In genomic region chr1:40951943-40952743, GRCh38 we compare ENCODE assay signal across 8 cellular contexts. TPM values are rescaled to one million over a fixed set of nuclear protein-coding genes. Genes with fewer than 3 reads are reported as not detected.
DNase-seq lines count a peak whose midpoint lies in the region; ATAC-seq lines count a peak whose summit lies in the region.

No MANE protein-coding gene starts in this region.

- no peak overlapping the region for H2BK15ac ChIP-seq in mesendoderm (replicated peaks; ENCODE audit: low read depth)

- H4K5ac ChIP-seq in mesendoderm (ENCODE audit: low read length), result no peak overlapping the region

- no peak for ATAC-seq in GM21723 (IDR thresholded peaks at IDR 0.05; ENCODE audit: unreplicated experiment)

- WGBS in mesendoderm (ENCODE audit: extremely low coverage, insufficient coverage, low lambda C conversion rate), result no CpG with 5 or more reads among the region's 17 CpGs

- no peak overlapping the region for H3K9ac ChIP-seq in mesendoderm (ENCODE audit: low read length)

- no peak overlapping the region for H4K8ac ChIP-seq in mesendoderm (ENCODE audit: low read depth, low read length)

- no peak overlapping the region for H3K27ac ChIP-seq in mesendoderm (ENCODE audit: low read depth, low read length)

- no peak overlapping the region for H3K4me3 ChIP-seq in mesendoderm (ENCODE audit: low read length)

- no peak overlapping the region for H2BK120ac ChIP-seq in mesendoderm (ENCODE audit: low read depth, low read length)

- H3K18ac ChIP-seq in mesendoderm (ENCODE audit: low read length), result no peak overlapping the region

- no peak overlapping the region for H3K56ac ChIP-seq in mesendoderm (ENCODE audit: low read length)

- peak; percentile 79 for DNase-seq in AG08395 (ENCODE audit: low spot score)
- peak; percentile 63 for DNase-seq in GM19240 (ENCODE audit: insufficient read length, low spot score)
- peak; percentile 86 for DNase-seq in NCI-H345 (lab: John Stamatoyannopoulos, UW)
- peak; percentile 43 to 48 for DNase-seq in activated CD4-positive, alpha-beta T cell treated with anti-CD3 and anti-CD28 coated beads, Interleukin-2, amount 50 U/mL, for 4 hours
- peak; percentile 47 for DNase-seq in effector CD4-positive, alpha-beta T cell
- DNase-seq in mesendoderm, result peak; percentile 79
- DNase-seq in stimulated activated CD8-positive, alpha-beta memory T cell treated with anti-CD3 and anti-CD28 coated beads, Interleukin-4, amount 100 ng/mL, for 1 hour (ENCODE audit: low read depth in 2 of 2, low spot score in 1 of 2), result peak; percentile 10 to 40

- no peak overlapping the region for H2AK5ac ChIP-seq in mesendoderm (ENCODE audit: low read length)

- H3K79me1 ChIP-seq in mesendoderm (ENCODE audit: low read length), result no peaks in the 10 kb centered on the region

- no peak overlapping the region for H2BK5ac ChIP-seq in mesendoderm (ENCODE audit: low read length)

- no peaks in the 10 kb centered on the region for H3K36me3 ChIP-seq in mesendoderm (ENCODE audit: control insufficient read depth, insufficient read depth, low read length)

- no peaks in the 10 kb centered on the region for H3K79me2 ChIP-seq in mesendoderm (ENCODE audit: control insufficient read depth, insufficient read depth, low read length)

- no peaks in the 10 kb centered on the region for H3K4me1 ChIP-seq in mesendoderm (ENCODE audit: control insufficient read depth, low read depth, low read length)

- no peak overlapping the region for H3K23ac ChIP-seq in mesendoderm (ENCODE audit: low read length)

- no peak overlapping the region for H3K4ac ChIP-seq in mesendoderm (ENCODE audit: low read depth, low read length)

- H3K27me3 ChIP-seq in mesendoderm (ENCODE audit: insufficient read depth, low read length, poor library complexity), result no peaks in the 10 kb centered on the region

- no peak overlapping the region for H3K4me2 ChIP-seq in mesendoderm (ENCODE audit: low read length)

RNA-seq across cellular contexts. Expression of gene CTPS1, which starts 27.4 kb away (rescaled TPM):
- polyA plus RNA-seq in mesendoderm (2013, experiment 1 of 2), result 75.4 TPM
- 75.2 TPM for polyA plus RNA-seq in mesendoderm (2013, experiment 2 of 2)

Comparison
In these comparisons a context has a peak if more than half of its experiments do, and no peak if none do; other contexts are left out.
1. DNase-seq: peak in every context shown above with its lines; median percentile 86 in NCI-H345; 79 in AG08395; 79 in mesendoderm; 63 in GM19240; 47 in effector CD4-positive, alpha-beta T cell; 46 in activated CD4-positive, alpha-beta T cell treated with anti-CD3 and anti-CD28 coated beads, Interleukin-2, amount 50 U/mL, for 4 hours; 25 in stimulated activated CD8-positive, alpha-beta memory T cell treated with anti-CD3 and anti-CD28 coated beads, Interleukin-4, amount 100 ng/mL, for 1 hour.